8 cellular contexts compared by ENCODE assay signal in genomic region chr11:75328426-75329277, GRCh38. TPM values are rescaled to one million over a fixed set of nuclear protein-coding genes. Genes with fewer than 3 reads are reported as not detected.
DNase-seq lines count a peak whose midpoint lies in the region; ATAC-seq and TF ChIP-seq lines count a peak whose summit lies in the region.

No MANE protein-coding gene starts in this region.

- WGBS in esophagus squamous epithelium, 2 donors = 29 to 31% methylated on average over 9 of the region's 9 CpGs
- 10 to 13% methylated on average over 7 to 8 of the region's 9 CpGs for WGBS in upper lobe of left lung, 2 donors

- peak in 1 of 4 donors; percentile 33 for TF ChIP-seq EP300 in upper lobe of left lung (IDR thresholded peaks at IDR 0.05)

- H3K27me3 Mint-ChIP-seq in naive thymus-derived CD4-positive, alpha-beta T cell = no peaks in the 10 kb centered on the region

- H3K9me3 Mint-ChIP-seq in naive thymus-derived CD4-positive, alpha-beta T cell = peaks cover 0 to 5% (median 0%) of the 10 kb centered on the region in 11 donors

- peaks cover 47 to 88% (median 80%) of the 10 kb centered on the region in 7 donors for H3K4me1 Mint-ChIP-seq in naive thymus-derived CD4-positive, alpha-beta T cell

- TF ChIP-seq POLR2A in esophagus squamous epithelium (IDR thresholded peaks at IDR 0.05) (no peak), upper lobe of left lung (IDR thresholded peaks at IDR 0.05) (no peak)

- TF ChIP-seq CTCF in HL-60 (IDR thresholded peaks at IDR 0.05; ENCODE audit: insufficient read depth, low read length) = peak; percentile 34
- TF ChIP-seq CTCF in esophagus squamous epithelium (IDR thresholded peaks at IDR 0.05) = peak; percentile 22 to 70 (median 58)
- TF ChIP-seq CTCF in upper lobe of left lung (IDR thresholded peaks at IDR 0.05) = peak; percentile 59 to 87 (median 72)

- H3K4me1 ChIP-seq in esophagus squamous epithelium = peaks cover 13 to 72% (median 56%) of the 10 kb centered on the region in 3 donors
- H3K4me1 ChIP-seq in naive thymus-derived CD4-positive, alpha-beta T cell (ENCODE audit: control insufficient read depth in 2 of 2, insufficient read depth in 2 of 2, low read length in 2 of 2) = peaks cover 16 to 54% of the 10 kb centered on the region in 2 donors
- H3K4me1 ChIP-seq in upper lobe of left lung = peaks cover 65 to 94% (median 82%) of the 10 kb centered on the region in 4 donors

- no peaks in the 10 kb centered on the region for H3K36me3 ChIP-seq in esophagus squamous epithelium
- H3K36me3 ChIP-seq in naive thymus-derived CD4-positive, alpha-beta T cell (ENCODE audit: control insufficient read depth in 2 of 3, insufficient read depth in 3 of 3, low read length in 3 of 3) = no peaks in the 10 kb centered on the region
- peaks cover 4 to 18% (median 7%) of the 10 kb centered on the region in 4 donors for H3K36me3 ChIP-seq in upper lobe of left lung

- no peak overlapping the region for H3K4me3 ChIP-seq in HL-60 (replicated peaks; ENCODE audit: insufficient read depth, low read length)
- no peak overlapping the region for H3K4me3 ChIP-seq in esophagus squamous epithelium
- no peak overlapping the region for H3K4me3 ChIP-seq in naive thymus-derived CD4-positive, alpha-beta T cell (ENCODE audit: low read length)
- H3K4me3 ChIP-seq in upper lobe of left lung = no peak overlapping the region

- peak overlapping the region; percentile 9 to 75 (median 68) for H3K4me3 Mint-ChIP-seq in naive thymus-derived CD4-positive, alpha-beta T cell

- H3K27ac ChIP-seq in HL-60 (replicated peaks) (peak overlapping the region; percentile 43), esophagus squamous epithelium (peak overlapping the region; percentile 26 to 79 (median 51)), upper lobe of left lung (peak overlapping the region; percentile 77 to 97 (median 88))
- peak overlapping the region; percentile 58 for H3K27ac ChIP-seq in naive thymus-derived CD4-positive, alpha-beta T cell (ENCODE audit: low read depth, low read length)

- H3K36me3 Mint-ChIP-seq in naive thymus-derived CD4-positive, alpha-beta T cell = peaks cover 4 to 22% (median 16%) of the 10 kb centered on the region in 5 donors

- ATAC-seq in naive thymus-derived CD4-positive, alpha-beta T cell = peak; percentile 92
- ATAC-seq in upper lobe of left lung (ENCODE audit: low FRiP score in 2 of 2) (peak; percentile 88 to 93), HG02938 (IDR thresholded peaks at IDR 0.05; ENCODE audit: unreplicated experiment) (no peak)

- H3K27me3 ChIP-seq in HL-60 (ENCODE audit: insufficient read depth, poor library complexity, severe bottlenecking) = no peaks in the 10 kb centered on the region
- H3K27me3 ChIP-seq in esophagus squamous epithelium = no peaks in the 10 kb centered on the region
- H3K27me3 ChIP-seq in naive thymus-derived CD4-positive, alpha-beta T cell (ENCODE audit: control insufficient read depth in 2 of 2, insufficient read depth in 2 of 2, low read length in 2 of 2) = no peaks in the 10 kb centered on the region
- no peaks in the 10 kb centered on the region for H3K27me3 ChIP-seq in upper lobe of left lung

- CTCF ChIA-PET in naive thymus-derived CD4-positive, alpha-beta T cell (lab: Charles Lee) = interaction anchor here (0.6 to 9.7 kb wide), 9 partner anchors 9 to 71 kb away, joined by 3 to 92 read pairs (median 7); partner anchors contain the start of gene ARRB1

- H3K27ac Mint-ChIP-seq in naive thymus-derived CD4-positive, alpha-beta T cell = peak overlapping the region; percentile 79 to 96 (median 91)

- intact Hi-C loops in esophagus squamous epithelium (cut with DNase I) = loop anchor here (10.0 kb wide), 1 partner anchor 56 kb away; no protein-coding TSS in a partner anchor
- intact Hi-C loops in naive thymus-derived CD4-positive, alpha-beta T cell (cut with micrococcal nuclease) = loop anchor here (1.0 to 5.0 kb wide), 6 partner anchors 12 to 204 kb away; partner anchors contain the start of gene ARRB1 (in 1 of the 2)

- DNase-seq in EL = peak; percentile 76
- peak in 1 of 2 experiments; percentile 74 for DNase-seq in HL-60 (ENCODE audit: low read depth in 1 of 2, low spot score in 1 of 2)
- DNase-seq in NOMO-1 (lab: John Stamatoyannopoulos, UW; ENCODE audit: unreplicated experiment in 2 of 2) = peak; percentile 61 to 69
- peak; percentile 39 for DNase-seq in activated T-helper 1 cell treated with Interleukin-2 at 50 U/mL for 16 hours (ENCODE audit: low read depth)
- no peak for DNase-seq in esophagus squamous epithelium (lab: John Stamatoyannopoulos, UW)
- DNase-seq in naive thymus-derived CD4-positive, alpha-beta T cell = peak in 8 of 9 donors; percentile 44 to 82 (median 66)
- DNase-seq in upper lobe of left lung = peak in 1 of 2 donors; percentile 93

- POLR2A ChIA-PET in naive thymus-derived CD4-positive, alpha-beta T cell (lab: Charles Lee) = interaction anchor here (0.6 to 8.4 kb wide), 12 partner anchors 8 to 58 kb away, joined by 3 to 94 read pairs (median 4); partner anchors contain the start of gene ARRB1

- H3K9me3 ChIP-seq in esophagus squamous epithelium (no peaks in the 10 kb centered on the region), upper lobe of left lung (no peaks in the 10 kb centered on the region)
- H3K9me3 ChIP-seq in naive thymus-derived CD4-positive, alpha-beta T cell (ENCODE audit: control insufficient read depth in 2 of 3, low read length in 3 of 3) = no peaks in the 10 kb centered on the region

RNA-seq across cellular contexts. Expression of gene ARRB1, which starts 22.8 kb away (rescaled TPM):
- total RNA-seq in esophagus squamous epithelium (10 to 100 TPM in 3 of 4 donors, 1 to 10 TPM in 1; 9.6 to 24.8 (median 17.8) TPM), upper lobe of left lung (100 to 1,000 TPM; 119 to 235 (median 170) TPM)
- total RNA-seq in naive thymus-derived CD4-positive, alpha-beta T cell = 100 to 1,000 TPM in 1 of 5 experiments, 10 to 100 TPM in 4; 47.8 to 104 (median 63.9) TPM
- 1 to 10 TPM; 7.5 to 9.0 TPM for polyA plus RNA-seq in naive thymus-derived CD4-positive, alpha-beta T cell
